In genomic region chr3:80870476-80871041, GRCh38 we compare ENCODE assay signal across 20 cellular contexts.
"Had no signal": no experiment of that assay in that cellular context is flagged by ENCODE, and none has a peak within 500 bp of the region (broad histone marks: within the 10 kb centered on the region; RNA-seq: fewer than 3 reads in every experiment).

No MANE protein-coding gene starts in this region.

- H3K4me1 ChIP-seq: esophagus squamous epithelium, psoas muscle, spleen, testis, tibial artery, uterus had no signal

- DNase-seq: cortex of kidney; effector memory CD8-positive, alpha-beta T cell; esophagus squamous epithelium; head of caudate nucleus; natural killer cell; occipital lobe; ovary; psoas muscle; spleen; stimulated activated CD4-positive, alpha-beta T cell treated with anti-CD3 and anti-CD28 coated beads, Interleukin-4, amount 100 ng/mL, for 4 hours; stimulated activated naive CD8-positive, alpha-beta T cell treated with anti-CD3 and anti-CD28 coated beads, Interleukin-15, Interleukin-2, amounts not matched to agents 100 U/mL and 50 U/mL, for 24 hours; substantia nigra; testis; tibial artery; uterus had no signal

- H3K36me3 ChIP-seq: esophagus squamous epithelium, ovary, spleen, tibial artery, uterus had no signal

- H3K9me3 ChIP-seq: ovary, psoas muscle, testis, tibial artery, uterus had no signal

- H3K4me3 ChIP-seq: esophagus squamous epithelium, lung, ovary, psoas muscle, skin epidermis, spleen, testis, tibial artery, uterus had no signal

- H3K27ac ChIP-seq: esophagus squamous epithelium, ovary, psoas muscle, skin epidermis, spleen, testis, tibial artery, uterus had no signal

- H3K27me3 ChIP-seq: esophagus squamous epithelium, ovary, spleen, testis, tibial artery, uterus had no signal

- ATAC-seq: effector memory CD8-positive, alpha-beta T cell; left lobe of liver; natural killer cell; psoas muscle; right cardiac atrium; stimulated activated memory B cell treated with anti-CD40 and anti-IgM and Interleukin-4, amounts not matched to agents 10 μg/mL and 1 μg/mL and 100 μg/mL, for 72 hours; stimulated activated naive CD8-positive, alpha-beta T cell treated with anti-CD3 and anti-CD28 coated beads, Interleukin-15, Interleukin-2, amounts not matched to agents 100 U/mL and 50 U/mL, for 24 hours had no signal
